8 cellular contexts compared by ENCODE assay signal in the genomic region with DNA sequence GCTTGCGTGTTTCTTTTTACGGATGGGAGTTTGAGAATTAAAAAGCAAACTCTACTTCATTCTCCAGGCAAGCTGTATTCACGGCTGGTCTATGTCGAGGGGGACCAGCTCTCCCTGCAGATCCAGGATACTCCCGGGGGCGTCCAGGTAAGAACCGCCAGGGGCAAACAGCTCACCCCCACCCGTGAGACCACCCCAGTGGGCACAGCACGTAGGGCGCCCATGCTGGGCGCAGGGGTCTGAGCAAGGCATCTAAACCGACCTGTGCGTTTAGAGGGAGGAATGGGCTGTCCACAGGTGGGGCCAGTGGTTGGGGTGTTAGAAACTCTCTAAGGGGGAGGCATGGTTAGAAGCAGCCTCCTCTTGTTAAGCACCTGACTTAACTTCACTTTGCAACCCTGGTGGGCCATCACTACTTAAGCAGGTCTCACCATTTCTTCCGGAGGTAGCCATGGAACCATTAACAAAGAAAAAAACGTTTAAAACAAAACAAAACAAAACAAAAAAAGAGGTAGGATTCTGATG. TPM values are rescaled to one million over a fixed set of nuclear protein-coding genes. Genes with fewer than 3 reads are reported as not detected.
DNase-seq lines count a peak whose midpoint lies in the region; ATAC-seq and TF ChIP-seq lines count a peak whose summit lies in the region.

No MANE protein-coding gene starts in this region.

- WGBS in lower leg skin, 2 donors = 46 to 52% methylated on average over 15 of the region's 15 CpGs
- 21 to 36% methylated on average over 15 of the region's 15 CpGs for WGBS in testis, 2 donors

- no peak for DNase-seq in T-helper 2 cell treated with Interferon-gamma antibody and Interleukin-4, amounts not matched to agents 5 μg/mL and 100 μg/mL, for 36 hours (ENCODE audit: low spot score)
- DNase-seq in T-helper 2 cell = no peak
- DNase-seq in astrocyte of the spinal cord (ENCODE audit: low read depth, low spot score) = no peak
- no peak for DNase-seq in lower leg skin (ENCODE audit: low spot score in 2 of 2)
- no peak for DNase-seq in testis
- no peak for DNase-seq in EL
- DNase-seq in amygdala (lab: John Stamatoyannopoulos, UW) = no peak

- TF ChIP-seq CTCF in astrocyte of the spinal cord (IDR thresholded peaks at IDR 0.05; ENCODE audit: low read depth, low read length) (no peak), lower leg skin (IDR thresholded peaks at IDR 0.05) (no peak), testis (IDR thresholded peaks at IDR 0.05) (no peak)

- H3K9me3 ChIP-seq in testis = no peaks in the 10 kb centered on the region

- H3K27me3 ChIP-seq in testis = no peaks in the 10 kb centered on the region

- intact Hi-C loops in lower leg skin (cut with DNase I; ENCODE audit: low total_unique reads) = no loop called here
- intact Hi-C loops in testis (cut with DNase I; ENCODE audit: low total_unique reads) = no loop called here

- H3K27me3 Mint-ChIP-seq in T-helper 2 cell treated with Interferon-gamma antibody and Interleukin-4, amounts not matched to agents 5 μg/mL and 100 μg/mL, for 36 hours (ENCODE audit: low read depth) = peaks cover 45% of the 10 kb centered on the region

- peaks cover 4% of the 10 kb centered on the region for H3K4me1 Mint-ChIP-seq in T-helper 2 cell treated with Interferon-gamma antibody and Interleukin-4, amounts not matched to agents 5 μg/mL and 100 μg/mL, for 36 hours (ENCODE audit: low read depth)

- no peaks in the 10 kb centered on the region for H3K36me3 Mint-ChIP-seq in T-helper 2 cell treated with Interferon-gamma antibody and Interleukin-4, amounts not matched to agents 5 μg/mL and 100 μg/mL, for 36 hours (ENCODE audit: low read depth)

- no peaks in the 10 kb centered on the region for H3K9me3 Mint-ChIP-seq in T-helper 2 cell treated with Interferon-gamma antibody and Interleukin-4, amounts not matched to agents 5 μg/mL and 100 μg/mL, for 36 hours

- TF ChIP-seq POLR2A in lower leg skin (IDR thresholded peaks at IDR 0.05) (no peak), testis (IDR thresholded peaks at IDR 0.05) (no peak)

- no peak overlapping the region for H3K27ac Mint-ChIP-seq in T-helper 2 cell treated with Interferon-gamma antibody and Interleukin-4, amounts not matched to agents 5 μg/mL and 100 μg/mL, for 36 hours

- H3K4me3 Mint-ChIP-seq in T-helper 2 cell treated with Interferon-gamma antibody and Interleukin-4, amounts not matched to agents 5 μg/mL and 100 μg/mL, for 36 hours = peak overlapping the region; percentile 84

- peak overlapping the region; percentile 21 to 91 for H3K27ac ChIP-seq in testis

- in situ Hi-C loops in astrocyte of the spinal cord (cut with HindIII; ENCODE audit: low sequenced_read_pairs) = no loop called here

- peaks cover 37% of the 10 kb centered on the region for H3K4me1 ChIP-seq in testis

- H3K4me3 ChIP-seq in astrocyte of the spinal cord (ENCODE audit: low read depth, low read length) (peak overlapping the region; percentile 69), lower leg skin (ENCODE audit: low read depth, poor library complexity, severe bottlenecking) (peak overlapping the region; percentile 73), testis (peak overlapping the region; percentile 75 to 78)

- ATAC-seq in GM18867 (IDR thresholded peaks at IDR 0.05; ENCODE audit: unreplicated experiment) = no peak

- no peaks in the 10 kb centered on the region for H3K36me3 ChIP-seq in testis (ENCODE audit: low read depth, missing control alignments)

RNA-seq across cellular contexts. Expression of gene RASL11A, which starts 1.0 kb away (rescaled TPM):
- total RNA-seq in lower leg skin (10 to 100 TPM in 3 of 4 donors, 1 to 10 TPM in 1; 9.5 to 24.0 (median 18.1) TPM), testis (1 to 10 TPM; 8.2 to 10.0 TPM)
- polyA plus RNA-seq in testis (ENCODE audit: insufficient read depth, low read depth, low replicate concordance) = 11.8 TPM

RNA-seq across cellular contexts. Expression of gene RPL21, which starts 20.3 kb away (rescaled TPM):
- 1,000 to 10,000 TPM in 3 of 4 donors, 100 to 1,000 TPM in 1; 584 to 1,176 (median 1,101) TPM for total RNA-seq in lower leg skin
- total RNA-seq in testis = 100 to 1,000 TPM; 200 to 353 TPM
- polyA plus RNA-seq in testis (ENCODE audit: insufficient read depth, low read depth, low replicate concordance) = 996 TPM
